In the genomic region with DNA sequence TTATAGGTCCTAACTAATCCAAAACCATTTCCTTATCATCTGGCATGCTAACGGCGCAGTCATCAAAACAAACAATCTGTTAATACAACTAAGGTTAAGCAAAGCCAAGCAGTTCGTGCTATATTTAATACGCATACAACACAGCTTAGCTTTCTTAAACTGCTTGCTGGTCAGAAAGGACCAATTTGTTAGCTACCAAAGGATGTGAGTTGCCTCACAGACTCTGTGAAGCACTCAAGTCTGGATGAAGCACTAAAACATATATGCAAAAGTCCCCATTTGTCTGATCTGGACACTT, we compare ENCODE assay signal across 9 cellular contexts.
DNase-seq lines count a peak whose midpoint lies in the region; ATAC-seq and TF ChIP-seq lines count a peak whose summit lies in the region.
"Had no signal": no experiment of that assay in that cellular context is flagged by ENCODE, and none has a peak within 500 bp of the region (broad histone marks: within the 10 kb centered on the region; RNA-seq: fewer than 3 reads in every experiment).

No MANE protein-coding gene starts in this region.

- TF ChIP-seq CTCF in BE2C (IDR thresholded peaks at IDR 0.05; ENCODE audit: low read depth, low read length) (no peak), SK-N-SH (IDR thresholded peaks at IDR 0.05) (no peak), fibroblast of the aortic adventitia (IDR thresholded peaks at IDR 0.05; ENCODE audit: insufficient read depth, low read length) (no peak), osteoblast (IDR thresholded peaks at IDR 0.05; ENCODE audit: extremely low read depth, low read depth, low read length) (no peak)

- no peaks in the 10 kb centered on the region for H3K9me2 ChIP-seq in SK-N-SH

- intact Hi-C loops in left colon (cut with DNase I, micrococcal nuclease) = no loop called here

- H3F3A ChIP-seq in SK-N-SH (replicated peaks; ENCODE audit: insufficient read depth) = peaks cover 19% of the 10 kb centered on the region

- no peak for TF ChIP-seq RAD21 in SK-N-SH (IDR thresholded peaks at IDR 0.05; ENCODE audit: low read length)

- CTCF ChIA-PET in SK-N-SH (lab: Yijun Ruan, JAX) = interaction anchor here (1.0 to 1.8 kb wide), 4 partner anchors 8 to 25 kb away, joined by 3 to 5 read pairs (median 3); no protein-coding TSS in a partner anchor

- 39% methylated on average over 4 of the region's 4 CpGs for WGBS in SK-N-SH (ENCODE audit: low lambda C conversion rate)

- ATAC-seq in GM19463 (IDR thresholded peaks at IDR 0.05; ENCODE audit: unreplicated experiment) = no peak
- ATAC-seq in left colon = no peak
- ATAC-seq: T-cell had no signal

- H3K4me2 ChIP-seq in SK-N-SH (peak overlapping the region; percentile 74), osteoblast (ENCODE audit: insufficient read depth, low read length) (peak overlapping the region; percentile 47)

- no peaks in the 10 kb centered on the region for H3K36me3 ChIP-seq in BE2C
- H3K36me3 ChIP-seq in SK-N-SH (replicated peaks in 1 of 2; ENCODE audit: control insufficient read depth in 1 of 2, insufficient read depth in 2 of 2, low read length in 1 of 2) = peaks cover 0 to 6% of the 10 kb centered on the region in 2 experiments
- H3K36me3 ChIP-seq in osteoblast (ENCODE audit: insufficient read depth, low read length) = no peaks in the 10 kb centered on the region

- POLR2A ChIA-PET in SK-N-SH (lab: Yijun Ruan, JAX) = no interaction called here

- H3K4me1 ChIP-seq in BE2C = no peaks in the 10 kb centered on the region; the same call in 1 of the 2 replicates
- peaks cover 46 to 47% of the 10 kb centered on the region in 2 experiments for H3K4me1 ChIP-seq in SK-N-SH (ENCODE audit: control insufficient read depth in 1 of 2, insufficient read depth in 2 of 2, low read depth in 1 of 2, low read length in 1 of 2)
- peaks cover 48% of the 10 kb centered on the region for H3K4me1 ChIP-seq in osteoblast (ENCODE audit: insufficient read depth, low read length)

- H3K9me3 ChIP-seq in BE2C = no peaks in the 10 kb centered on the region
- H3K9me3 ChIP-seq in SK-N-SH = no peaks in the 10 kb centered on the region
- H3K9me3 ChIP-seq in osteoblast (ENCODE audit: low read depth, low read length) = no peaks in the 10 kb centered on the region

- H3K79me2 ChIP-seq in SK-N-SH (ENCODE audit: insufficient read depth) = peaks cover 98% of the 10 kb centered on the region
- peaks cover 98% of the 10 kb centered on the region for H3K79me2 ChIP-seq in osteoblast (ENCODE audit: insufficient read depth, low read length)

- H3K27ac ChIP-seq in SK-N-SH (ENCODE audit: low read depth in 2 of 2, low read length in 1 of 2) (peak overlapping the region; percentile 74 to 99), osteoblast (ENCODE audit: low read depth, low read length) (peak overlapping the region; percentile 96)

- no peak for TF ChIP-seq EP300 in SK-N-SH (IDR thresholded peaks at IDR 0.05; ENCODE audit: borderline replicate concordance in 1 of 2, low read depth in 1 of 2, low read length in 1 of 2)

- H4K20me1 ChIP-seq in SK-N-SH (ENCODE audit: insufficient read depth) = no peaks in the 10 kb centered on the region; the same call in 1 of the 2 replicates
- no peaks in the 10 kb centered on the region for H4K20me1 ChIP-seq in osteoblast (ENCODE audit: insufficient read depth, low read length)

- DNase-seq in BE2C = no peak
- DNase-seq in SK-N-SH = no peak
- peak; percentile 69 for DNase-seq in fibroblast of the aortic adventitia (ENCODE audit: low read depth)
- no peak for DNase-seq in osteoblast (ENCODE audit: insufficient read length, low spot score, missing footprints)
- DNase-seq in NCI-H1930 (lab: John Stamatoyannopoulos, UW) = no peak
- DNase-seq in HuH-7.5 (ENCODE audit: low spot score) = no peak
- no peak for DNase-seq in left colon

- H3K4me3 ChIP-seq in BE2C (ENCODE audit: low read depth, low read length) (peak overlapping the region; percentile 43), SK-N-SH (ENCODE audit: low read depth in 2 of 2, low read length in 1 of 2) (peak overlapping the region; percentile 41 to 48; a peak in 3 of 4 replicates), fibroblast of the aortic adventitia (ENCODE audit: low read depth, low read length) (peak overlapping the region; percentile 39), osteoblast (ENCODE audit: insufficient read depth, low read length) (no peak overlapping the region)

- H3K9ac ChIP-seq in SK-N-SH = peak overlapping the region; percentile 55; the same call in 1 of the 2 replicates

- peak overlapping the region; percentile 14; the same call in 1 of the 2 replicates for H2AFZ ChIP-seq in SK-N-SH (ENCODE audit: low read depth)
- H2AFZ ChIP-seq in osteoblast (ENCODE audit: low read length) = no peak overlapping the region

- H3K27me3 ChIP-seq in BE2C (no peaks in the 10 kb centered on the region), SK-N-SH (ENCODE audit: insufficient read depth) (no peaks in the 10 kb centered on the region), osteoblast (ENCODE audit: insufficient read depth, low read length) (no peaks in the 10 kb centered on the region)

TF ChIP-seq in SK-N-SH, 30 proteins besides CTCF, POLR2A, EP300 and RAD21:
- TF ChIP-seq, protein P1, sequence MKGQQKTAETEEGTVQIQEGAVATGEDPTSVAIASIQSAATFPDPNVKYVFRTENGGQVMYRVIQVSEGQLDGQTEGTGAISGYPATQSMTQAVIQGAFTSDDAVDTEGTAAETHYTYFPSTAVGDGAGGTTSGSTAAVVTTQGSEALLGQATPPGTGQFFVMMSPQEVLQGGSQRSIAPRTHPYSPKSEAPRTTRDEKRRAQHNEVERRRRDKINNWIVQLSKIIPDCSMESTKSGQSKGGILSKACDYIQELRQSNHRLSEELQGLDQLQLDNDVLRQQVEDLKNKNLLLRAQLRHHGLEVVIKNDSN (IDR thresholded peaks at IDR 0.05; ENCODE audit: borderline replicate concordance, low read depth) = no peak
- no peak for TF ChIP-seq RXRA (IDR thresholded peaks at IDR 0.05; ENCODE audit: borderline replicate concordance, low read depth)
- no peak for TF ChIP-seq FOXM1 (IDR thresholded peaks at IDR 0.05; ENCODE audit: low read depth)
- no peak for TF ChIP-seq MEF2A (IDR thresholded peaks at IDR 0.05; ENCODE audit: borderline replicate concordance, low read depth)
- no peak for TF ChIP-seq SIN3A (IDR thresholded peaks at IDR 0.05; ENCODE audit: borderline replicate concordance, low read depth, low read length)
- TF ChIP-seq, protein P2, sequence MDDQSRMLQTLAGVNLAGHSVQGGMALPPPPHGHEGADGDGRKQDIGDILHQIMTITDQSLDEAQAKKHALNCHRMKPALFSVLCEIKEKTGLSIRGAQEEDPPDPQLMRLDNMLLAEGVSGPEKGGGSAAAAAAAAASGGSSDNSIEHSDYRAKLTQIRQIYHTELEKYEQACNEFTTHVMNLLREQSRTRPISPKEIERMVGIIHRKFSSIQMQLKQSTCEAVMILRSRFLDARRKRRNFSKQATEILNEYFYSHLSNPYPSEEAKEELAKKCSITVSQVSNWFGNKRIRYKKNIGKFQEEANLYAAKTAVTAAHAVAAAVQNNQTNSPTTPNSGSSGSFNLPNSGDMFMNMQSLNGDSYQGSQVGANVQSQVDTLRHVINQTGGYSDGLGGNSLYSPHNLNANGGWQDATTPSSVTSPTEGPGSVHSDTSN (IDR thresholded peaks at IDR 0.05) = no peak
- TF ChIP-seq ELF1 (IDR thresholded peaks at IDR 0.05) = no peak
- TF ChIP-seq CHD2 (IDR thresholded peaks at IDR 0.05; ENCODE audit: low read length, partially characterized antibody) = no peak
- TF ChIP-seq GABPA (IDR thresholded peaks at IDR 0.05; ENCODE audit: low read depth) = no peak
- no peak for TF ChIP-seq NRF1 (IDR thresholded peaks at IDR 0.05; ENCODE audit: low read depth, low read length)
- no peak for TF ChIP-seq POLR2AphosphoS5 (IDR thresholded peaks at IDR 0.05; ENCODE audit: low read depth, low read length)
- TF ChIP-seq, protein P3, sequence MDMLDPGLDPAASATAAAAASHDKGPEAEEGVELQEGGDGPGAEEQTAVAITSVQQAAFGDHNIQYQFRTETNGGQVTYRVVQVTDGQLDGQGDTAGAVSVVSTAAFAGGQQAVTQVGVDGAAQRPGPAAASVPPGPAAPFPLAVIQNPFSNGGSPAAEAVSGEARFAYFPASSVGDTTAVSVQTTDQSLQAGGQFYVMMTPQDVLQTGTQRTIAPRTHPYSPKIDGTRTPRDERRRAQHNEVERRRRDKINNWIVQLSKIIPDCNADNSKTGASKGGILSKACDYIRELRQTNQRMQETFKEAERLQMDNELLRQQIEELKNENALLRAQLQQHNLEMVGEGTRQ (IDR thresholded peaks at IDR 0.05; ENCODE audit: borderline replicate concordance, low read depth, low read length) = no peak
- TF ChIP-seq, protein P4, sequence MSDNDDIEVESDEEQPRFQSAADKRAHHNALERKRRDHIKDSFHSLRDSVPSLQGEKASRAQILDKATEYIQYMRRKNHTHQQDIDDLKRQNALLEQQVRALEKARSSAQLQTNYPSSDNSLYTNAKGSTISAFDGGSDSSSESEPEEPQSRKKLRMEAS (IDR thresholded peaks at IDR 0.05; ENCODE audit: low read depth) = no peak
- TF ChIP-seq, protein P5, sequence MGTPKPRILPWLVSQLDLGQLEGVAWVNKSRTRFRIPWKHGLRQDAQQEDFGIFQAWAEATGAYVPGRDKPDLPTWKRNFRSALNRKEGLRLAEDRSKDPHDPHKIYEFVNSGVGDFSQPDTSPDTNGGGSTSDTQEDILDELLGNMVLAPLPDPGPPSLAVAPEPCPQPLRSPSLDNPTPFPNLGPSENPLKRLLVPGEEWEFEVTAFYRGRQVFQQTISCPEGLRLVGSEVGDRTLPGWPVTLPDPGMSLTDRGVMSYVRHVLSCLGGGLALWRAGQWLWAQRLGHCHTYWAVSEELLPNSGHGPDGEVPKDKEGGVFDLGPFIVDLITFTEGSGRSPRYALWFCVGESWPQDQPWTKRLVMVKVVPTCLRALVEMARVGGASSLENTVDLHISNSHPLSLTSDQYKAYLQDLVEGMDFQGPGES (IDR thresholded peaks at IDR 0.05; ENCODE audit: low read depth, low read length) = no peak
